Comparison of ENCODE assay signal across 8 cellular contexts in genomic region chr1:153990468-153991150, GRCh38. TPM values are rescaled to one million over a fixed set of nuclear protein-coding genes. Genes with fewer than 3 reads are reported as not detected.
DNase-seq lines count a peak whose midpoint lies in the region; ATAC-seq lines count a peak whose summit lies in the region.

RPS27 (plus strand) TSS chr1:153990762; CDS start chr1:153990797, 35 bp downstream.

- no peaks in the 10 kb centered on the region for H3K27me3 Mint-ChIP-seq in naive B cell
- no peaks in the 10 kb centered on the region for H3K27me3 Mint-ChIP-seq in stimulated activated naive B cell treated with anti-CD40 and anti-IgM and Interleukin-4, amounts not matched to agents 10 μg/mL and 1 μg/mL and 100 μg/mL, for 72 hours

- ATAC-seq in GM21825 (IDR thresholded peaks at IDR 0.05; ENCODE audit: unreplicated experiment) (peak; percentile 75), naive B cell (ENCODE audit: low read depth in 2 of 2) (peak; percentile 85 to 86)
- peak; percentile 83 to 90 for ATAC-seq in stimulated activated naive B cell treated with anti-CD40 and anti-IgM and Interleukin-4, amounts not matched to agents 10 μg/mL and 1 μg/mL and 100 μg/mL, for 72 hours (replicated peaks)

- DNase-seq in DMS79 (lab: John Stamatoyannopoulos, UW): peak; percentile 95
- DNase-seq in LHCN-M2 (ENCODE audit: low read depth): peak; percentile 98
- peak; percentile 99 for DNase-seq in RPMI8226
- peak; percentile 64 to 77 for DNase-seq in activated T-helper 1 cell treated with anti-CD3 and anti-CD28 coated beads, Interleukin-2, amount 50 U/mL, for 16 hours (ENCODE audit: low read depth in 1 of 2, low spot score in 1 of 2)
- DNase-seq in fibroblast of gingiva (ENCODE audit: low read depth): peak; percentile 98
- peak; percentile 91 for DNase-seq in naive B cell
- DNase-seq in stimulated activated naive B cell treated with anti-CD40 and anti-IgM and Interleukin-4, amounts not matched to agents 10 μg/mL and 1 μg/mL and 100 μg/mL, for 72 hours: peak; percentile 86

- no peaks in the 10 kb centered on the region for H3K9me3 Mint-ChIP-seq in naive B cell
- H3K9me3 Mint-ChIP-seq in stimulated activated naive B cell treated with anti-CD40 and anti-IgM and Interleukin-4, amounts not matched to agents 10 μg/mL and 1 μg/mL and 100 μg/mL, for 72 hours: no peaks in the 10 kb centered on the region

- peaks cover 41 to 58% (median 47%) of the 10 kb centered on the region in 3 donors for H3K4me1 Mint-ChIP-seq in naive B cell
- peaks cover 32 to 57% of the 10 kb centered on the region in 2 donors for H3K4me1 Mint-ChIP-seq in stimulated activated naive B cell treated with anti-CD40 and anti-IgM and Interleukin-4, amounts not matched to agents 10 μg/mL and 1 μg/mL and 100 μg/mL, for 72 hours

- peak within 1 kb of the TSS; percentile 98 to 100 (median 100) for H3K27ac Mint-ChIP-seq in naive B cell
- H3K27ac Mint-ChIP-seq in stimulated activated naive B cell treated with anti-CD40 and anti-IgM and Interleukin-4, amounts not matched to agents 10 μg/mL and 1 μg/mL and 100 μg/mL, for 72 hours: peak within 1 kb of the TSS; percentile 100

- peak within 1 kb of the TSS; percentile 93 to 100 (median 97) for H3K4me3 Mint-ChIP-seq in naive B cell
- H3K4me3 Mint-ChIP-seq in stimulated activated naive B cell treated with anti-CD40 and anti-IgM and Interleukin-4, amounts not matched to agents 10 μg/mL and 1 μg/mL and 100 μg/mL, for 72 hours: peak within 1 kb of the TSS; percentile 94 to 98

- H3K36me3 Mint-ChIP-seq in naive B cell: peaks cover 23 to 29% of the 10 kb centered on the region in 2 donors
- peaks cover 33 to 44% of the 10 kb centered on the region in 2 donors for H3K36me3 Mint-ChIP-seq in stimulated activated naive B cell treated with anti-CD40 and anti-IgM and Interleukin-4, amounts not matched to agents 10 μg/mL and 1 μg/mL and 100 μg/mL, for 72 hours

RNA-seq across cellular contexts. Expression of gene RPS27, which starts in this region (rescaled TPM):
- total RNA-seq in LHCN-M2 (2014; rRNA removed): 1,078 and 1,241 TPM in 2 replicates
- polyA plus RNA-seq in LHCN-M2 (2012): 4,570 TPM
- over 10,000 TPM; 15,695 to 24,474 (median 20,858) TPM for polyA plus RNA-seq in naive B cell (ENCODE audit: low read depth in 6 of 6)

Comparison
In these comparisons a context has a peak if more than half of its experiments do, and no peak if none do; other contexts are left out.
1. Peak in every context shown above with its lines: DNase-seq and ATAC-seq.